33 cellular contexts compared by ENCODE assay signal in genomic region chr15:19943515-19943914, GRCh38.
"Had no signal": no experiment of that assay in that cellular context is flagged by ENCODE, and none has a peak within 500 bp of the region (broad histone marks: within the 10 kb centered on the region; RNA-seq: fewer than 3 reads in every experiment).

No MANE protein-coding gene starts in this region.

- DNase-seq: activated effector memory CD4-positive, alpha-beta T cell treated with anti-CD3 and anti-CD28 coated beads, Interleukin-2, amount 50 U/mL, for 16 hours; activated effector memory CD4-positive, alpha-beta T cell treated with Interleukin-2 at 50 U/mL for 16 hours; activated gamma-delta T cell; activated gamma-delta T cell treated with Interleukin-2 at 50 U/mL for 16 hours; activated naive CD4-positive, alpha-beta T cell; activated naive CD4-positive, alpha-beta T cell treated with anti-CD3 and anti-CD28 coated beads for 36 hours; activated naive CD4-positive, alpha-beta T cell treated with anti-CD3 and anti-CD28 coated beads, Interleukin-2, amount 10 ng/mL, durations not matched to agents 7 days and 5 days; activated naive CD4-positive, alpha-beta T cell treated with anti-CD3 and anti-CD28 coated beads, Interleukin-2, amount 50 U/mL, for 16 hours; activated naive CD4-positive, alpha-beta T cell treated with Interleukin-2 at 50 U/mL for 16 hours; activated naive CD8-positive, alpha-beta T cell treated with anti-CD3 and anti-CD28 coated beads for 36 hours; activated naive CD8-positive, alpha-beta T cell treated with anti-CD3 and anti-CD28 coated beads, Interleukin-2, amount 10 ng/mL, durations not matched to agents 7 days and 5 days; activated naive CD8-positive, alpha-beta T cell treated with anti-CD3 and anti-CD28 coated beads, Interleukin-2, amount 50 U/mL, for 24 hours; activated T-cell treated with anti-CD3 and anti-CD28 coated beads for 4 hours; activated T-cell treated with anti-CD3 and anti-CD28 coated beads, Interleukin-2, amount 50 U/mL, for 1 hour; activated T-cell treated with anti-CD3 and anti-CD28 coated beads, Interleukin-2, amount 50 U/mL, for 24 hours; activated T-cell treated with anti-CD3 and anti-CD28 coated beads, Interleukin-2, amount 50 U/mL, for 4 hours; activated T-cell treated with anti-CD3 and anti-CD28 coated beads, Interleukin-2, amount 50 U/mL, for 48 hours; activated T-cell treated with anti-CD3 and anti-CD28 coated beads, Interleukin-2, amount 50 U/mL, for 72 hours; adrenal gland; amniotic stem cell; amygdala; anterior cingulate cortex; aorta; body of pancreas; brain microvascular endothelial cell; caudate nucleus; central memory CD4-positive, alpha-beta T cell; cerebellar nuclear complex had no signal

- H3K4me3 ChIP-seq: adrenal gland, ascending aorta, body of pancreas, breast epithelium, cardiac muscle cell had no signal

- H3K27me3 ChIP-seq: adrenal gland, ascending aorta, brain microvascular endothelial cell, breast epithelium, cardiac muscle cell had no signal

- H3K9me3 ChIP-seq: adrenal gland, ascending aorta, body of pancreas had no signal

- H3K36me3 ChIP-seq: adrenal gland, ascending aorta, brain microvascular endothelial cell, breast epithelium, cardiac muscle cell had no signal

- H3K27ac ChIP-seq: adrenal gland, ascending aorta, body of pancreas, brain microvascular endothelial cell, breast epithelium, cardiac muscle cell had no signal

- ATAC-seq: activated naive CD4-positive, alpha-beta T cell treated with anti-CD3 and anti-CD28 coated beads, Interleukin-2, amount 50 U/mL, for 72 hours; activated naive CD8-positive, alpha-beta T cell treated with anti-CD3 and anti-CD28 coated beads, Interleukin-2, amount 50 U/mL, for 24 hours; activated T-cell treated with anti-CD3 and anti-CD28 coated beads, Interleukin-2, amount 50 U/mL, for 4 hours; activated T-cell treated with anti-CD3 and anti-CD28 coated beads, Interleukin-2, amount 50 U/mL, for 72 hours; activated T-helper 17 cell treated with anti-CD3 and anti-CD28 coated beads, Interleukin-2, amount 50 U/mL, for 72 hours; body of pancreas had no signal

- H3K4me1 ChIP-seq: adrenal gland, ascending aorta, body of pancreas, breast epithelium had no signal
